1 cellular context compared by ENCODE assay signal in the genomic region with DNA sequence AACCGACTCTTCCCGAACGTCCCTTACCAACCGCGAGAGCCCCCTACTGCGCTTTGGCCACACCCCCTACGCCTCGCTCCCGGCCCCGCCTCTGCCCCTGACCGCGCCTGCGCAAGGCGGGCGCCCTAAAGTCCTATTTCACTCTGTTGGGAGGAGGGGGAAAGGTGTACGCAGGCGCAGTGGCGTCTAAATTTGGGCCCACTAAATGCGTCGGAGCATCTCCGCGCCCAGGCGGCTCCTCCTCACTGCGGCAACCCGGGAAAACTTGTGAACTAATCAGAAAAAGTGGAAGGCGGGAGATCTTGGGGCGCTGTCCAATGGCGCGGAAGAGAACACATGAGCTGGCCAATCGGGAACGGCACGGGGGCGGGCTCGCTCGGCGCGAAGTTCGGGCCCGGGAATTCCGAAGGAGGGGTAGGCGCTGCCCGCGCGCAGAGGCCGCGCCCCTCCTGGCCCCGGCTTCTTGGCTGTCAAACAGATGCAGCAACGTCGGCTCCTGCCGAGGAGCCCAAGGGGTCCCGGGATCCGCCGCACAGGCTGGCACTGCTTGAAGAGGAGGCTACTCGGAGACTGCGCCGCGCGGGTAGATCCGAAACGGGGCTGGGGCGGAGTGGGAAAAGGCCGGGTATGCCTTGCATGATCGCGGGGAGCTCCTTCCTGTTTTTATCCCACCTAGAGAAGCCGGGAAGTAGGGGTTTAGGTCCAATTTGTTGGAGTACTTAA.
TF ChIP-seq lines count a peak whose summit lies in the region.

A gene with protein sequence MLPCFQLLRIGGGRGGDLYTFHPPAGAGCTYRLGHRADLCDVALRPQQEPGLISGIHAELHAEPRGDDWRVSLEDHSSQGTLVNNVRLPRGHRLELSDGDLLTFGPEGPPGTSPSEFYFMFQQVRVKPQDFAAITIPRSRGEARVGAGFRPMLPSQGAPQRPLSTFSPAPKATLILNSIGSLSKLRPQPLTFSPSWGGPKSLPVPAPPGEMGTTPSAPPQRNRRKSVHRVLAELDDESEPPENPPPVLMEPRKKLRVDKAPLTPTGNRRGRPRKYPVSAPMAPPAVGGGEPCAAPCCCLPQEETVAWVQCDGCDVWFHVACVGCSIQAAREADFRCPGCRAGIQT (plus strand): TSS at position 450 of the 723 bp plus-strand sequence. CDS start 881 bp downstream, outside the sequence.

TF ChIP-seq in HEK293, 187 proteins besides CTCF, POLR2A, EP300 and RAD21 (continued from another document and continues in another):
- TF ChIP-seq ZNF704 (tag by site-specific recombination; IDR thresholded peaks at IDR 0.05) (no peak), ZNF398 (tag by site-specific recombination; IDR thresholded peaks at IDR 0.05) (no peak), ZNF266 (tag by site-specific recombination; IDR thresholded peaks at IDR 0.05; ENCODE audit: low read depth) (no peak), ZFHX2 (tag by site-specific recombination; conservative IDR thresholded peaks at IDR 0.05) (peak; percentile 94), KLF9 (tag by site-specific recombination; IDR thresholded peaks at IDR 0.05; ENCODE audit: low read depth) (peak; percentile 95), OVOL3 (tag by site-specific recombination; IDR thresholded peaks at IDR 0.05) (no peak), HOXC10 (CRISPR knock-in tag; IDR thresholded peaks at IDR 0.05) (peak; percentile 88; the same call in 1 of the 2 replicates), ZNF600 (tag by site-specific recombination; IDR thresholded peaks at IDR 0.05) (peak; percentile 72), ZNF660 (tag by site-specific recombination; IDR thresholded peaks at IDR 0.05) (peak; percentile 81), ZNF768 (tag by site-specific recombination; IDR thresholded peaks at IDR 0.05) (no peak), ZNF157 (tag by site-specific recombination; IDR thresholded peaks at IDR 0.05) (no peak), SP7 (tag by site-specific recombination; IDR thresholded peaks at IDR 0.05) (peak; percentile 62), ZNF571 (tag by site-specific recombination; IDR thresholded peaks at IDR 0.05) (no peak), ZNF175 (tag by site-specific recombination; IDR thresholded peaks at IDR 0.05) (no peak), ZBTB7A (tag by site-specific recombination; IDR thresholded peaks at IDR 0.05; ENCODE audit: low read depth) (peak; percentile 74; the same call in 1 of the 2 replicates), ZNF354C (tag by site-specific recombination; IDR thresholded peaks at IDR 0.05; ENCODE audit: borderline replicate concordance, low read depth) (no peak), ZBTB17 (tag by site-specific recombination; IDR thresholded peaks at IDR 0.05) (peak; percentile 72), KLF8 (tag by site-specific recombination; IDR thresholded peaks at IDR 0.05) (peak; percentile 95), ZNF140 (tag by site-specific recombination; IDR thresholded peaks at IDR 0.05) (no peak), ZNF37A (tag by site-specific recombination; IDR thresholded peaks at IDR 0.05) (no peak), ZXDB (tag by site-specific recombination; IDR thresholded peaks at IDR 0.05) (peak; percentile 64), ZNF391 (tag by site-specific recombination; IDR thresholded peaks at IDR 0.05; ENCODE audit: borderline replicate concordance, low read depth) (0 out of 2 replicates have a peak, but pooled peaks have one; percentile 15), BCL11A (tag by site-specific recombination; IDR thresholded peaks at IDR 0.05; ENCODE audit: low read depth) (no peak), ZNF792 (tag by site-specific recombination; IDR thresholded peaks at IDR 0.05) (no peak), ZNF350 (tag by site-specific recombination; IDR thresholded peaks at IDR 0.05) (no peak), ZBTB1 (tag by site-specific recombination; IDR thresholded peaks at IDR 0.05) (no peak), ZBTB21 (tag by site-specific recombination; IDR thresholded peaks at IDR 0.05) (no peak)
- TF ChIP-seq, protein P1, sequence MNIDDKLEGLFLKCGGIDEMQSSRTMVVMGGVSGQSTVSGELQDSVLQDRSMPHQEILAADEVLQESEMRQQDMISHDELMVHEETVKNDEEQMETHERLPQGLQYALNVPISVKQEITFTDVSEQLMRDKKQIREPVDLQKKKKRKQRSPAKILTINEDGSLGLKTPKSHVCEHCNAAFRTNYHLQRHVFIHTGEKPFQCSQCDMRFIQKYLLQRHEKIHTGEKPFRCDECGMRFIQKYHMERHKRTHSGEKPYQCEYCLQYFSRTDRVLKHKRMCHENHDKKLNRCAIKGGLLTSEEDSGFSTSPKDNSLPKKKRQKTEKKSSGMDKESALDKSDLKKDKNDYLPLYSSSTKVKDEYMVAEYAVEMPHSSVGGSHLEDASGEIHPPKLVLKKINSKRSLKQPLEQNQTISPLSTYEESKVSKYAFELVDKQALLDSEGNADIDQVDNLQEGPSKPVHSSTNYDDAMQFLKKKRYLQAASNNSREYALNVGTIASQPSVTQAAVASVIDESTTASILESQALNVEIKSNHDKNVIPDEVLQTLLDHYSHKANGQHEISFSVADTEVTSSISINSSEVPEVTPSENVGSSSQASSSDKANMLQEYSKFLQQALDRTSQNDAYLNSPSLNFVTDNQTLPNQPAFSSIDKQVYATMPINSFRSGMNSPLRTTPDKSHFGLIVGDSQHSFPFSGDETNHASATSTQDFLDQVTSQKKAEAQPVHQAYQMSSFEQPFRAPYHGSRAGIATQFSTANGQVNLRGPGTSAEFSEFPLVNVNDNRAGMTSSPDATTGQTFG (tag by site-specific recombination; IDR thresholded peaks at IDR 0.05; ENCODE audit: borderline replicate concordance) = no peak
- TF ChIP-seq, protein P2, sequence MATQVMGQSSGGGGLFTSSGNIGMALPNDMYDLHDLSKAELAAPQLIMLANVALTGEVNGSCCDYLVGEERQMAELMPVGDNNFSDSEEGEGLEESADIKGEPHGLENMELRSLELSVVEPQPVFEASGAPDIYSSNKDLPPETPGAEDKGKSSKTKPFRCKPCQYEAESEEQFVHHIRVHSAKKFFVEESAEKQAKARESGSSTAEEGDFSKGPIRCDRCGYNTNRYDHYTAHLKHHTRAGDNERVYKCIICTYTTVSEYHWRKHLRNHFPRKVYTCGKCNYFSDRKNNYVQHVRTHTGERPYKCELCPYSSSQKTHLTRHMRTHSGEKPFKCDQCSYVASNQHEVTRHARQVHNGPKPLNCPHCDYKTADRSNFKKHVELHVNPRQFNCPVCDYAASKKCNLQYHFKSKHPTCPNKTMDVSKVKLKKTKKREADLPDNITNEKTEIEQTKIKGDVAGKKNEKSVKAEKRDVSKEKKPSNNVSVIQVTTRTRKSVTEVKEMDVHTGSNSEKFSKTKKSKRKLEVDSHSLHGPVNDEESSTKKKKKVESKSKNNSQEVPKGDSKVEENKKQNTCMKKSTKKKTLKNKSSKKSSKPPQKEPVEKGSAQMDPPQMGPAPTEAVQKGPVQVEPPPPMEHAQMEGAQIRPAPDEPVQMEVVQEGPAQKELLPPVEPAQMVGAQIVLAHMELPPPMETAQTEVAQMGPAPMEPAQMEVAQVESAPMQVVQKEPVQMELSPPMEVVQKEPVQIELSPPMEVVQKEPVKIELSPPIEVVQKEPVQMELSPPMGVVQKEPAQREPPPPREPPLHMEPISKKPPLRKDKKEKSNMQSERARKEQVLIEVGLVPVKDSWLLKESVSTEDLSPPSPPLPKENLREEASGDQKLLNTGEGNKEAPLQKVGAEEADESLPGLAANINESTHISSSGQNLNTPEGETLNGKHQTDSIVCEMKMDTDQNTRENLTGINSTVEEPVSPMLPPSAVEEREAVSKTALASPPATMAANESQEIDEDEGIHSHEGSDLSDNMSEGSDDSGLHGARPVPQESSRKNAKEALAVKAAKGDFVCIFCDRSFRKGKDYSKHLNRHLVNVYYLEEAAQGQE (tag by site-specific recombination; IDR thresholded peaks at IDR 0.05) = no peak
- TF ChIP-seq, protein P3, sequence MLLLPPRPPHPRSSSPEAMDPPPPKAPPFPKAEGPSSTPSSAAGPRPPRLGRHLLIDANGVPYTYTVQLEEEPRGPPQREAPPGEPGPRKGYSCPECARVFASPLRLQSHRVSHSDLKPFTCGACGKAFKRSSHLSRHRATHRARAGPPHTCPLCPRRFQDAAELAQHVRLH (tag by site-specific recombination; IDR thresholded peaks at IDR 0.05) = no peak
- TF ChIP-seq, protein P4, sequence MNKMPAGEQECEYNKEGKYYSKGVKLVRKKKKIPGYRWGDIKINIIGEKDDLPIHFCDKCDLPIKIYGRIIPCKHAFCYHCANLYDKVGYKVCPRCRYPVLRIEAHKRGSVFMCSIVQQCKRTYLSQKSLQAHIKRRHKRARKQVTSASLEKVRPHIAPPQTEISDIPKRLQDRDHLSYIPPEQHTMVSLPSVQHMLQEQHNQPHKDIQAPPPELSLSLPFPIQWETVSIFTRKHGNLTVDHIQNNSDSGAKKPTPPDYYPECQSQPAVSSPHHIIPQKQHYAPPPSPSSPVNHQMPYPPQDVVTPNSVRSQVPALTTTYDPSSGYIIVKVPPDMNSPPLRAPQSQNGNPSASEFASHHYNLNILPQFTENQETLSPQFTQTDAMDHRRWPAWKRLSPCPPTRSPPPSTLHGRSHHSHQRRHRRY (tag by site-specific recombination; IDR thresholded peaks at IDR 0.05) = no peak
- TF ChIP-seq, protein P5, sequence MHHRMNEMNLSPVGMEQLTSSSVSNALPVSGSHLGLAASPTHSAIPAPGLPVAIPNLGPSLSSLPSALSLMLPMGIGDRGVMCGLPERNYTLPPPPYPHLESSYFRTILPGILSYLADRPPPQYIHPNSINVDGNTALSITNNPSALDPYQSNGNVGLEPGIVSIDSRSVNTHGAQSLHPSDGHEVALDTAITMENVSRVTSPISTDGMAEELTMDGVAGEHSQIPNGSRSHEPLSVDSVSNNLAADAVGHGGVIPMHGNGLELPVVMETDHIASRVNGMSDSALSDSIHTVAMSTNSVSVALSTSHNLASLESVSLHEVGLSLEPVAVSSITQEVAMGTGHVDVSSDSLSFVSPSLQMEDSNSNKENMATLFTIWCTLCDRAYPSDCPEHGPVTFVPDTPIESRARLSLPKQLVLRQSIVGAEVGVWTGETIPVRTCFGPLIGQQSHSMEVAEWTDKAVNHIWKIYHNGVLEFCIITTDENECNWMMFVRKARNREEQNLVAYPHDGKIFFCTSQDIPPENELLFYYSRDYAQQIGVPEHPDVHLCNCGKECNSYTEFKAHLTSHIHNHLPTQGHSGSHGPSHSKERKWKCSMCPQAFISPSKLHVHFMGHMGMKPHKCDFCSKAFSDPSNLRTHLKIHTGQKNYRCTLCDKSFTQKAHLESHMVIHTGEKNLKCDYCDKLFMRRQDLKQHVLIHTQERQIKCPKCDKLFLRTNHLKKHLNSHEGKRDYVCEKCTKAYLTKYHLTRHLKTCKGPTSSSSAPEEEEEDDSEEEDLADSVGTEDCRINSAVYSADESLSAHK (tag by site-specific recombination; IDR thresholded peaks at IDR 0.05) = no peak
- TF ChIP-seq, protein P6, sequence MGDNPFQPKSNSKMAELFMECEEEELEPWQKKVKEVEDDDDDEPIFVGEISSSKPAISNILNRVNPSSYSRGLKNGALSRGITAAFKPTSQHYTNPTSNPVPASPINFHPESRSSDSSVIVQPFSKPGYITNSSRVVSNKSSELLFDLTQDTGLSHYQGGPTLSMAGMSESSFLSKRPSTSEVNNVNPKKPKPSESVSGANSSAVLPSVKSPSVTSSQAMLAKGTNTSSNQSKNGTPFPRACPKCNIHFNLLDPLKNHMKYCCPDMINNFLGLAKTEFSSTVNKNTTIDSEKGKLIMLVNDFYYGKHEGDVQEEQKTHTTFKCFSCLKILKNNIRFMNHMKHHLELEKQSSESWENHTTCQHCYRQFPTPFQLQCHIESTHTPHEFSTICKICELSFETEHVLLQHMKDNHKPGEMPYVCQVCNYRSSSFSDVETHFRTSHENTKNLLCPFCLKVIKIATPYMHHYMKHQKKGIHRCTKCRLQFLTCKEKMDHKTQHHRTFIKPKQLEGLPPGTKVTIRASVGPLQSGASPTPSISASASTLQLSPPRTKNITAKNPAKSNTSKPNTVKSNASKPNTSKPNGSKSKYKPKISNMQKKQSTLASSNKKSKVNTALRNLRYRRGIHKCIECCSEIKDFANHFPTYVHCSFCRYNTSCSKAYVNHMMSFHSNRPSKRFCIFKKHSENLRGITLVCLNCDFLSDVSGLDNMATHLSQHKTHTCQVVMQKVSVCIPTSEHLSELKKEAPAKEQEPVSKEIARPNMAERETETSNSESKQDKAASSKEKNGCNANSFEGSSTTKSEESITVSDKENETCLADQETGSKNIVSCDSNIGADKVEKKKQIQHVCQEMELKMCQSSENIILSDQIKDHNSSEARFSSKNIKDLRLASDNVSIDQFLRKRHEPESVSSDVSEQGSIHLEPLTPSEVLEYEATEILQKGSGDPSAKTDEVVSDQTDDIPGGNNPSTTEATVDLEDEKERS (tag by site-specific recombination; IDR thresholded peaks at IDR 0.05) = peak; percentile 35; the same call in 1 of the 2 replicates
- TF ChIP-seq, protein P7, sequence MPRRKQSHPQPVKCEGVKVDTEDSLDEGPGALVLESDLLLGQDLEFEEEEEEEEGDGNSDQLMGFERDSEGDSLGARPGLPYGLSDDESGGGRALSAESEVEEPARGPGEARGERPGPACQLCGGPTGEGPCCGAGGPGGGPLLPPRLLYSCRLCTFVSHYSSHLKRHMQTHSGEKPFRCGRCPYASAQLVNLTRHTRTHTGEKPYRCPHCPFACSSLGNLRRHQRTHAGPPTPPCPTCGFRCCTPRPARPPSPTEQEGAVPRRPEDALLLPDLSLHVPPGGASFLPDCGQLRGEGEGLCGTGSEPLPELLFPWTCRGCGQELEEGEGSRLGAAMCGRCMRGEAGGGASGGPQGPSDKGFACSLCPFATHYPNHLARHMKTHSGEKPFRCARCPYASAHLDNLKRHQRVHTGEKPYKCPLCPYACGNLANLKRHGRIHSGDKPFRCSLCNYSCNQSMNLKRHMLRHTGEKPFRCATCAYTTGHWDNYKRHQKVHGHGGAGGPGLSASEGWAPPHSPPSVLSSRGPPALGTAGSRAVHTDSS (tag by site-specific recombination; IDR thresholded peaks at IDR 0.05) = no peak
